In genomic region chr1:113389953-113390834, GRCh38 we compare ENCODE assay signal across 1 cellular context.
TF ChIP-seq lines count a peak whose summit lies in the region.

TSS of gene MAGI3 (plus strand) at chr1:113390515. CDS start at chr1:113391034, 519 bp downstream.

TF ChIP-seq in WTC11, 78 proteins besides CTCF, POLR2A, EP300 and RAD21 (continued from another document):
- TF ChIP-seq, protein P1, sequence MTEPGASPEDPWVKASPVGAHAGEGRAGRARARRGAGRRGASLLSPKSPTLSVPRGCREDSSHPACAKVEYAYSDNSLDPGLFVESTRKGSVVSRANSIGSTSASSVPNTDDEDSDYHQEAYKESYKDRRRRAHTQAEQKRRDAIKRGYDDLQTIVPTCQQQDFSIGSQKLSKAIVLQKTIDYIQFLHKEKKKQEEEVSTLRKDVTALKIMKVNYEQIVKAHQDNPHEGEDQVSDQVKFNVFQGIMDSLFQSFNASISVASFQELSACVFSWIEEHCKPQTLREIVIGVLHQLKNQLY (CRISPR knock-in tag; IDR thresholded peaks at IDR 0.05) = no peak
- TF ChIP-seq CREM (CRISPR knock-in tag; IDR thresholded peaks at IDR 0.05) (peak; percentile 26; the same call in 1 of the 2 replicates), E2F5 (CRISPR knock-in tag; IDR thresholded peaks at IDR 0.05) (peak; percentile 70), ZBTB21 (CRISPR knock-in tag; IDR thresholded peaks at IDR 0.05; ENCODE audit: borderline replicate concordance) (0 out of 2 replicates have a peak, but pooled peaks have one; percentile 15), ZNF317 (CRISPR knock-in tag; IDR thresholded peaks at IDR 0.05; ENCODE audit: borderline replicate concordance, low read depth) (0 out of 2 replicates have a peak, but pooled peaks have one; percentile 32), SP1 (CRISPR knock-in tag; conservative IDR thresholded peaks at IDR 0.05) (peak; percentile 87), NFYB (CRISPR knock-in tag; conservative IDR thresholded peaks at IDR 0.05; ENCODE audit: low read depth) (peak; percentile 90), PRRX2 (CRISPR knock-in tag; IDR thresholded peaks at IDR 0.05) (no peak)
TF ChIP-seq in WTC11: peak in this region for 10.
